In the genomic region with DNA sequence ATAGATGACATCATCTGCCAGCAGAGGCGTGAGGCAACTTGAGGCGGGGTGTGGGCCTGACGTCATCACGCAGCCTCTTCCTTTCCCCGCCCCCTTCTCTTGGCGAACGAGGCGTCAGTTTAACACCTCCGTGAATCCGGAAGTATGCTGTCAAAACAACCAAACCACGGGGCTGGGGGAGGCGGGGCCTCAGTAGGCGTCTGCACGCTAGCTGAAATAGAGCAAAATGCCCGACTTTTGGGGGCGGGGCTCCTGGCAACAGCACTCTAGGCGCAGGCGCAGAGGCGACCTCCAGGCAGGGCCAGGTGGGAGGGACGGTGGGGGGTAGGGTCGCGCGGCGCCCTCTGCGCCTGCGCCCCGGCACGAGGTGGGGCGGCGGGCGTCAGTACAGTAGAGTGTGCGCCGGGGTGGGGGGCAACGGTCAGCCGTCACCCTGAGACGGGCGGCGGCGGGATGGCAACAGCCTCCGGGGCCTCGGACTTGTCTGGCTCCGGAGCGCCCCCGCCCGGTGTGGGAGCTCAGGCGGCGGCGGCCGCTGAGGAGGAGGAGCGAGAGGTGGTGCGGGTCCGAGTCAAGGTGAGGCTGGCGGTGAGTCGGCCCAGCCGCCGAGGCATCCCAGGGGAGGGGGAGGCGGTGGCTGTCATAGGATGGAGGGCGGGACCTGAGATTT, we compare ENCODE assay signal across 8 cellular contexts. TPM values are rescaled to one million over a fixed set of nuclear protein-coding genes. Genes with fewer than 3 reads are reported as not detected.
DNase-seq lines count a peak whose midpoint lies in the region; ATAC-seq lines count a peak whose summit lies in the region.

A gene with protein sequence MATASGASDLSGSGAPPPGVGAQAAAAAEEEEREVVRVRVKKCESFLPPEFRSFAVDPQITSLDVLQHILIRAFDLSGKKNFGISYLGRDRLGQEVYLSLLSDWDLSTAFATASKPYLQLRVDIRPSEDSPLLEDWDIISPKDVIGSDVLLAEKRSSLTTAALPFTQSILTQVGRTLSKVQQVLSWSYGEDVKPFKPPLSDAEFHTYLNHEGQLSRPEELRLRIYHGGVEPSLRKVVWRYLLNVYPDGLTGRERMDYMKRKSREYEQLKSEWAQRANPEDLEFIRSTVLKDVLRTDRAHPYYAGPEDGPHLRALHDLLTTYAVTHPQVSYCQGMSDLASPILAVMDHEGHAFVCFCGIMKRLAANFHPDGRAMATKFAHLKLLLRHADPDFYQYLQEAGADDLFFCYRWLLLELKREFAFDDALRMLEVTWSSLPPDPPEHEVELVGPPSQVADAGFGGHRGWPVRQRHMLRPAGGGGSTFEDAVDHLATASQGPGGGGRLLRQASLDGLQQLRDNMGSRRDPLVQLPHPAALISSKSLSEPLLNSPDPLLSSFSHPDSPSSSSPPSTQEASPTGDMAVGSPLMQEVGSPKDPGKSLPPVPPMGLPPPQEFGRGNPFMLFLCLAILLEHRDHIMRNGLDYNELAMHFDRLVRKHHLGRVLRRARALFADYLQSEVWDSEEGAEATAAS (plus strand): TSS at position 370 of the 670 bp plus-strand sequence. CDS start 84 bp downstream, at position 454.

- DNase-seq in CD8-positive, alpha-beta memory T cell: peak; percentile 94 to 99 (median 95)
- DNase-seq in HS-5 (ENCODE audit: low read depth): peak; percentile 87
- DNase-seq in NK-92 (lab: John Stamatoyannopoulos, UW; ENCODE audit: unreplicated experiment): peak; percentile 75
- peak; percentile 95 for DNase-seq in activated CD8-positive, alpha-beta memory T cell treated with anti-CD3 and anti-CD28 coated beads for 24 hours
- peak; percentile 94 for DNase-seq in effector CD8-positive, alpha-beta T cell (lab: John Stamatoyannopoulos, UW)
- DNase-seq in lung microvascular endothelial cell (ENCODE audit: low read depth in 2 of 2): peak; percentile 98 to 99
- peak; percentile 86 to 96 (median 92) for DNase-seq in stimulated activated CD4-positive, alpha-beta T cell treated with anti-CD3 and anti-CD28 coated beads, TNF-alpha, amount 100 ng/mL, for 48 hours (ENCODE audit: low read depth in 3 of 3)

- no peaks in the 10 kb centered on the region for H3K9me3 Mint-ChIP-seq in CD8-positive, alpha-beta memory T cell

- peaks cover 16 to 26% (median 18%) of the 10 kb centered on the region in 3 donors for H3K4me1 Mint-ChIP-seq in CD8-positive, alpha-beta memory T cell

- CTCF ChIA-PET in CD8-positive, alpha-beta memory T cell (lab: Charles Lee): interaction anchor here (1.0 to 2.4 kb wide), 10 partner anchors 10 to 457 kb away, joined by 3 to 11 read pairs (median 5); a partner anchor contains a TSS

- peak within 1 kb of the TSS; percentile 89 to 98 (median 96) for H3K27ac Mint-ChIP-seq in CD8-positive, alpha-beta memory T cell

- POLR2A ChIA-PET in CD8-positive, alpha-beta memory T cell (lab: Charles Lee): interaction anchor here (0.5 to 2.7 kb wide), 7 partner anchors 18 to 540 kb away, joined by 3 to 22 read pairs (median 3); a partner anchor contains a TSS

- H3K27me3 ChIP-seq in CD8-positive, alpha-beta memory T cell (ENCODE audit: insufficient read depth, low read length, poor library complexity, severe bottlenecking): no peaks in the 10 kb centered on the region

- ATAC-seq in GM19463 (IDR thresholded peaks at IDR 0.05; ENCODE audit: unreplicated experiment): peak; percentile 77

- peak within 1 kb of the TSS; percentile 89 for H3K27ac ChIP-seq in CD8-positive, alpha-beta memory T cell (ENCODE audit: low read depth, low read length)

- peak within 1 kb of the TSS; percentile 85 to 94 (median 90) for H3K4me3 Mint-ChIP-seq in CD8-positive, alpha-beta memory T cell

- H3K4me3 ChIP-seq in CD8-positive, alpha-beta memory T cell (ENCODE audit: low read length): peak within 1 kb of the TSS; percentile 64

- H3K36me3 Mint-ChIP-seq in CD8-positive, alpha-beta memory T cell: peaks cover 0 to 28% (median 3%) of the 10 kb centered on the region in 3 donors

- no peaks in the 10 kb centered on the region for H3K27me3 Mint-ChIP-seq in CD8-positive, alpha-beta memory T cell

- H3K36me3 ChIP-seq in CD8-positive, alpha-beta memory T cell (ENCODE audit: insufficient read depth, low read length): no peaks in the 10 kb centered on the region

- no peaks in the 10 kb centered on the region for H3K9me3 ChIP-seq in CD8-positive, alpha-beta memory T cell (ENCODE audit: low read length)

- peaks cover 14% of the 10 kb centered on the region for H3K4me1 ChIP-seq in CD8-positive, alpha-beta memory T cell (ENCODE audit: insufficient read depth, low read length)

RNA-seq across cellular contexts. Expression of the gene that starts here (rescaled TPM):
- total RNA-seq in CD8-positive, alpha-beta memory T cell: 10 to 100 TPM; 14.0 to 15.2 TPM
- polyA plus RNA-seq in CD8-positive, alpha-beta memory T cell: 21.5 TPM
- total RNA-seq in lung microvascular endothelial cell: 4.1 and 7.9 TPM in 2 replicates

Comparison
In these comparisons a context has a peak if more than half of its experiments do, and no peak if none do; other contexts are left out.
1. Peak in every context shown above with its lines: DNase-seq, ATAC-seq, H3K4me3 ChIP-seq and H3K27ac ChIP-seq.